ENCODE assay signal across 14 cellular contexts in genomic region chr9:77589046-77589795, GRCh38. TPM values are rescaled to one million over a fixed set of nuclear protein-coding genes. Genes with fewer than 3 reads are reported as not detected.
A peak's percentile ranks its signal among the peaks of the same experiment; 100 is the strongest.
DNase-seq lines count a peak whose midpoint lies in the region; ATAC-seq and TF ChIP-seq lines count a peak whose summit lies in the region.
"Had no signal": no experiment of that assay in that cellular context is flagged by ENCODE, and none has a peak within 500 bp of the region (broad histone marks: within the 10 kb centered on the region; RNA-seq: fewer than 3 reads in every experiment).

No MANE protein-coding gene starts in this region.

- H3K27ac ChIP-seq in thyroid gland = peak overlapping the region; percentile 25 to 66 (median 56)

- H3K4me1 ChIP-seq in thyroid gland = peaks cover 20 to 32% of the 10 kb centered on the region in 2 donors

- no peaks in the 10 kb centered on the region for H3K9me3 Mint-ChIP-seq in nephron progenitor cell
- H3K9me3 Mint-ChIP-seq: activated T-helper 1 cell treated with anti-CD3 and anti-CD28 coated beads, Interleukin-12 subunit alpha, Interleukin-12 subunit beta, Interleukin-2, Interleukin-4 antibody, amounts not matched to agents 30 ng/mL and 10 ng/mL and 1 ng/mL, durations not matched to agents 14 hours and 24 hours and 36 hours; brain; stimulated activated memory B cell treated with anti-CD40 and anti-IgM and Interleukin-4, amounts not matched to agents 10 μg/mL and 1 μg/mL and 100 μg/mL, for 72 hours had no signal

- H3K4me3 Mint-ChIP-seq in nephron progenitor cell = no peak overlapping the region
- H3K4me3 Mint-ChIP-seq: activated T-helper 1 cell treated with anti-CD3 and anti-CD28 coated beads, Interleukin-12 subunit alpha, Interleukin-12 subunit beta, Interleukin-2, Interleukin-4 antibody, amounts not matched to agents 30 ng/mL and 10 ng/mL and 1 ng/mL, durations not matched to agents 14 hours and 24 hours and 36 hours; brain; stimulated activated memory B cell treated with anti-CD40 and anti-IgM and Interleukin-4, amounts not matched to agents 10 μg/mL and 1 μg/mL and 100 μg/mL, for 72 hours had no signal

- intact Hi-C loops in thyroid gland (cut with DNase I) (no loop called here), cardiac septum (cut with DNase I) (no loop called here)

- no peaks in the 10 kb centered on the region for H3K36me3 ChIP-seq in thyroid gland

- H3K27ac Mint-ChIP-seq in nephron progenitor cell = no peak overlapping the region
- H3K27ac Mint-ChIP-seq: activated T-helper 1 cell treated with anti-CD3 and anti-CD28 coated beads, Interleukin-12 subunit alpha, Interleukin-12 subunit beta, Interleukin-2, Interleukin-4 antibody, amounts not matched to agents 30 ng/mL and 10 ng/mL and 1 ng/mL, durations not matched to agents 14 hours and 24 hours and 36 hours; stimulated activated memory B cell treated with anti-CD40 and anti-IgM and Interleukin-4, amounts not matched to agents 10 μg/mL and 1 μg/mL and 100 μg/mL, for 72 hours had no signal

- no peaks in the 10 kb centered on the region for H3K36me3 Mint-ChIP-seq in nephron progenitor cell (ENCODE audit: low read depth)
- H3K36me3 Mint-ChIP-seq: brain; stimulated activated memory B cell treated with anti-CD40 and anti-IgM and Interleukin-4, amounts not matched to agents 10 μg/mL and 1 μg/mL and 100 μg/mL, for 72 hours had no signal

- no peak overlapping the region for H3K4me3 ChIP-seq in thyroid gland (replicated peaks in 1 of 3)

- no peaks in the 10 kb centered on the region for H3K27me3 ChIP-seq in thyroid gland

- H3K9me3 ChIP-seq in thyroid gland = no peaks in the 10 kb centered on the region

- peaks cover 10% of the 10 kb centered on the region for H3K4me1 Mint-ChIP-seq in nephron progenitor cell
- H3K4me1 Mint-ChIP-seq: stimulated activated memory B cell treated with anti-CD40 and anti-IgM and Interleukin-4, amounts not matched to agents 10 μg/mL and 1 μg/mL and 100 μg/mL, for 72 hours had no signal

- peak; percentile 68 for ATAC-seq in esophagus mucosa
- ATAC-seq: stimulated activated memory B cell treated with anti-CD40 and anti-IgM and Interleukin-4, amounts not matched to agents 10 μg/mL and 1 μg/mL and 100 μg/mL, for 72 hours had no signal

- WGBS in thyroid gland, 2 donors = 61% methylated on average over 6 of the region's 6 CpGs

- peaks cover 6% of the 10 kb centered on the region for H3K27me3 Mint-ChIP-seq in nephron progenitor cell (ENCODE audit: low read depth, poor library complexity)
- H3K27me3 Mint-ChIP-seq: stimulated activated memory B cell treated with anti-CD40 and anti-IgM and Interleukin-4, amounts not matched to agents 10 μg/mL and 1 μg/mL and 100 μg/mL, for 72 hours had no signal

- TF ChIP-seq CTCF in thyroid gland (IDR thresholded peaks at IDR 0.05) (no peak), nephron progenitor cell (IDR thresholded peaks at IDR 0.05) (no peak)

- DNase-seq in LoVo (ENCODE audit: low spot score) = peak; percentile 74
- peak; percentile 75 for DNase-seq in NCI-H345 treated with DMSO at 0.1 percent for 48 hours (lab: John Stamatoyannopoulos, UW; ENCODE audit: unreplicated experiment)
- DNase-seq in thyroid gland = peak; percentile 55 to 63
- DNase-seq in cardiac septum (ENCODE audit: low spot score) = no peak
- DNase-seq in Kasumi-1 (lab: John Stamatoyannopoulos, UW) = no peak
- DNase-seq in SW 1271 (lab: John Stamatoyannopoulos, UW) = no peak
- DNase-seq in nephron progenitor cell = no peak
- DNase-seq: activated CD4-positive, CD25-positive, alpha-beta regulatory T cell treated with anti-CD3 and anti-CD28 coated beads, Interleukin-2, amount 50 U/mL, for 72 hours; NCI-H1930; Right ventricle myocardium superior had no signal

- TF ChIP-seq POLR2A in thyroid gland (IDR thresholded peaks at IDR 0.05) = no peak

RNA-seq across cellular contexts. Expression of gene GNA14, which starts 58.9 kb away (rescaled TPM):
- total RNA-seq in esophagus mucosa = 0.60 TPM
- 10 to 100 TPM; 13.9 to 26.3 (median 19.9) TPM for total RNA-seq in thyroid gland
- 2.7 TPM for total RNA-seq in cardiac septum
- total RNA-seq: activated T-helper 1 cell treated with anti-CD3 and anti-CD28 coated beads, Interleukin-12 subunit alpha, Interleukin-12 subunit beta, Interleukin-2, Interleukin-4 antibody, amounts not matched to agents 30 ng/mL and 10 ng/mL and 1 ng/mL, durations not matched to agents 14 hours and 24 hours and 36 hours had no signal

Comparison
In these comparisons a context has a peak if more than half of its experiments do, and no peak if none do; other contexts are left out.
1. DNase-seq: peak in LoVo (single experiment), NCI-H345 treated with DMSO at 0.1 percent for 48 hours (single experiment) and thyroid gland (2 of 2); none in cardiac septum (single experiment), Kasumi-1 (0 of 2), SW 1271 (0 of 2) and nephron progenitor cell (single experiment).